ENCODE assay signal across 1 cellular context in the genomic region with DNA sequence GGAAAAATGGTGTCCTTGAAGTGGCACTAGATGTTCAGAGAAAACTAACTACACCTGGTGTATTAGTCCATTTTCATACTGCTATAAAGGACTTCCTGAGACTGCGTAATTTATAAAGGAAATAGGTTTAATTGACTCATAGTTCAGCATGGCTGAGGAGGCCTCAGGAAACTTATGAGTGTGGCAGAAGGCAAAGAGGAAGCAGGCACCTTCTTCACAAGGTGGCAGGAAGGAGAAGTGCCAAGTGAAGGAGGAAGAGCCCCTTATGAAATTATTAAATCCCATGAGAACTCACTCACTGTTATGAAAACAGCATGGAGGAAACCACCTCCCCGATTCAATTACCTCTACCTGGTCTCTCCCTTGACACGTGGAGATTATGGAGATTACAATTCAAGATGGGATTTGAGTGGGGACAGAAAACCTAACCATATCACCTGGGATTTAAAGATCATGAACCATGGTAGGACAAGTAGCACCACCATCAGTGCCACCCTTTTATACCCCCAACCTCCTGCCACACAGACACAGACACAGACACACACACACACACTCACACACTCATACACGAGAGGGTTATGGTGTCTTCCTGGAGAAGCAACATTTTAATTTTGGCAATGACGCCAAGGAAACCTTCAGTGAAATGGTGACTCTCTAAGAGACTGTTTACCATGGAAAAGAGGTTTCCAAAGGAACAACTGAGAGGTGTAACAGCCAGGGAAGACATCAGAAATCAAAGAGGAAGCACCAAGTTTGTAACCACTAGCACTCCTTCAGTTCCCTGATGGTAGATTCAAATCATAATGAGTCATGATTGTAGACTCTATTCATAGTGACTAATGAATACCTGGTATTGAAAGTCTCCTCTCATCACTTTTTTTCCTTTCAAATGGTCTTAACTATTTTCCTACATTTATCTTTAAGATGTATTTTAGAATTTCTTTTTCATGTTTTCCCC.
TF ChIP-seq lines count a peak whose summit lies in the region.

No MANE protein-coding gene starts in this region.

TF ChIP-seq in SK-N-SH treated with all-trans-retinoic acid at 6 μM for 48 hours, 23 proteins besides CTCF, POLR2A, EP300 and RAD21 (continued from another document):
- TF ChIP-seq ZC3H10 (CRISPR knock-in tag; IDR thresholded peaks at IDR 0.05): no peak
- TF ChIP-seq, protein P1, sequence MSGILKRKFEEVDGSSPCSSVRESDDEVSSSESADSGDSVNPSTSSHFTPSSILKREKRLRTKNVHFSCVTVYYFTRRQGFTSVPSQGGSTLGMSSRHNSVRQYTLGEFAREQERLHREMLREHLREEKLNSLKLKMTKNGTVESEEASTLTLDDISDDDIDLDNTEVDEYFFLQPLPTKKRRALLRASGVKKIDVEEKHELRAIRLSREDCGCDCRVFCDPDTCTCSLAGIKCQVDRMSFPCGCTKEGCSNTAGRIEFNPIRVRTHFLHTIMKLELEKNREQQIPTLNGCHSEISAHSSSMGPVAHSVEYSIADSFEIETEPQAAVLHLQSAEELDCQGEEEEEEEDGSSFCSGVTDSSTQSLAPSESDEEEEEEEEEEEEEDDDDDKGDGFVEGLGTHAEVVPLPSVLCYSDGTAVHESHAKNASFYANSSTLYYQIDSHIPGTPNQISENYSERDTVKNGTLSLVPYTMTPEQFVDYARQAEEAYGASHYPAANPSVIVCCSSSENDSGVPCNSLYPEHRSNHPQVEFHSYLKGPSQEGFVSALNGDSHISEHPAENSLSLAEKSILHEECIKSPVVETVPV (CRISPR knock-in tag; IDR thresholded peaks at IDR 0.05): no peak
- no peak for TF ChIP-seq TCF4 (CRISPR knock-in tag; IDR thresholded peaks at IDR 0.05; ENCODE audit: borderline replicate concordance)
- no peak for TF ChIP-seq GLIS3 (CRISPR knock-in tag; IDR thresholded peaks at IDR 0.05)
- TF ChIP-seq ARNTL (CRISPR knock-in tag; IDR thresholded peaks at IDR 0.05; ENCODE audit: borderline replicate concordance, low read depth): no peak
